ENCODE assay signal across 8 cellular contexts in the genomic region with DNA sequence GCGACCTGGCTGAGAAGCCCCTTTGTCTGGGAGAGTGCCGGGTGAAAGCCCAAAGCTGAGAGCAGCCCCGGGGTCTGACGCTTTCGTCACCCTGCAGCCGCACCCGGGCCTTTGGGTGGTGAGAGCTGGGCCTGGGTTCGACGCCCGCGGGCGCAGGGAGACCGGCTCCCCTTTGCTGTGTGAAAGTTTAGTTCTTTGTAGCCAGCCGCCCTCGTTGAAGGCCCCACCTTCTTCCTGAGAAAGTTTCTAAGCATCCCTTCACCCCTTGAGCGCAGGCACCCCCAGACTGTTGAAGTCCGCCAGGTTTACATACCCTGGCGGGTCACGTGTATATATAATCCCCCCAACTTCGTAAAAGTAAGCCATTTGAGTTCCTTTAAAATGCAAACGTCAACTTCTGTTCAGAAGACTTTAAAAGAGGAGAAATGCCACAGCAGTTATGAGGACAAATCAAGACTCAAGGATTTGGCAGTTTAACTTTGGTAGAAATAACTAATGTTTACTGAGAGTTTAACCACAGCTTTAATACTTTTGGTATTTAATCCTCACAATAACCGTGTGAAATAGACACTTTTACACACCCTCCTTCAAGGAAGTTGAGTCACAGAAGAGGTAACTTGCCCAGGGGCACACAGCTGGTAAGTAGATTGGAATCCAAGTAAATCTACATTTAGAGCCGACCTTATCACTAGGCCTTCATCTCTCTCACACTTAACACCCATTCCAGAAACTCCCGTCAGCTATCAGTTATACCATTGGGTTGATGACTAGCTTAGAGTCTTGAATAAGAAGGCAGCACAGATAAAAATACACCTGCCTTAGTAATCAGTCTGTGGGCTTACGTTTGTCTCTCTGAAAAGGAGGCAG. TPM values are rescaled to one million over a fixed set of nuclear protein-coding genes. Genes with fewer than 3 reads are reported as not detected.
DNase-seq lines count a peak whose midpoint lies in the region; ATAC-seq, FAIRE-seq and TF ChIP-seq lines count a peak whose summit lies in the region.

No MANE protein-coding gene starts in this region.

- H2AFZ ChIP-seq in astrocyte (ENCODE audit: low read depth, low read length), result peak overlapping the region; percentile 84
- no peak overlapping the region for H2AFZ ChIP-seq in Karpas-422 (ENCODE audit: low read length)

- peaks cover 19% of the 10 kb centered on the region for H3K4me1 Mint-ChIP-seq in astrocyte (ENCODE audit: low read depth, unreplicated experiment)

- H3K27me3 ChIP-seq in BLaER1 treated with 17β-estradiol and CSF1 and Interleukin-3, amounts not matched to agents 10 nM and 100 nM, result peaks cover 0 to 7% (median 0%) of the 10 kb centered on the region in 11 experiments; a peak in 4 of 22 replicates
- no peaks in the 10 kb centered on the region for H3K27me3 ChIP-seq in astrocyte (ENCODE audit: insufficient read depth, low read length)
- no peaks in the 10 kb centered on the region for H3K27me3 ChIP-seq in thoracic aorta (replicated peaks; ENCODE audit: insufficient read depth)
- H3K27me3 ChIP-seq in Karpas-422 (ENCODE audit: low read length), result no peaks in the 10 kb centered on the region

- TF ChIP-seq CTCF in astrocyte (IDR thresholded peaks at IDR 0.05; ENCODE audit: insufficient read depth, low read depth, low read length), result no peak
- TF ChIP-seq CTCF in thoracic aorta (IDR thresholded peaks at IDR 0.05), result no peak

- H4K20me1 ChIP-seq in BLaER1 treated with 17β-estradiol and CSF1 and Interleukin-3, amounts not matched to agents 10 nM and 100 nM, result peaks cover 0 to 20% (median 0%) of the 10 kb centered on the region in 11 experiments; a peak in 3 of 22 replicates
- H4K20me1 ChIP-seq in astrocyte (ENCODE audit: insufficient read depth, low read length) (peaks cover 14% of the 10 kb centered on the region), Karpas-422 (ENCODE audit: insufficient read depth, low read depth, low read length) (no peaks in the 10 kb centered on the region)

- DNase-seq in astrocyte (ENCODE audit: low read depth) (peak; percentile 74), left kidney (ENCODE audit: low read depth, low spot score) (peak; percentile 10), thoracic aorta (ENCODE audit: low spot score) (no peak), inferior parietal cortex (ENCODE audit: extremely low spot score) (no peak), Karpas-422 (no peak)

- no peaks in the 10 kb centered on the region for H3K9me3 ChIP-seq in BLaER1 treated with 17β-estradiol and CSF1 and Interleukin-3, amounts not matched to agents 10 nM and 100 nM (replicated peaks in 1 of 11)
- H3K9me3 ChIP-seq in astrocyte (ENCODE audit: insufficient read depth, low read depth, low read length) (no peaks in the 10 kb centered on the region), thoracic aorta (no peaks in the 10 kb centered on the region), Karpas-422 (ENCODE audit: low read length) (no peaks in the 10 kb centered on the region)

- peak; percentile 3 for ATAC-seq in HG03460 (IDR thresholded peaks at IDR 0.05; ENCODE audit: unreplicated experiment)
- ATAC-seq in thoracic aorta (ENCODE audit: insufficient number of reproducible peaks, low FRiP score, low read depth), result no peak
- no peak for ATAC-seq in HG03175 (IDR thresholded peaks at IDR 0.05; ENCODE audit: unreplicated experiment)

- H3K4me3 ChIP-seq in BLaER1 treated with 17β-estradiol and CSF1 and Interleukin-3, amounts not matched to agents 10 nM and 100 nM, result peak overlapping the region; percentile 67 to 85 (median 78)
- H3K4me3 ChIP-seq in astrocyte (ENCODE audit: insufficient read depth, low read depth, low read length) (peak overlapping the region; percentile 73), thoracic aorta (peak overlapping the region; percentile 87), Karpas-422 (ENCODE audit: low read length) (no peak overlapping the region)

- peak overlapping the region; percentile 74 to 94 (median 83) for H3K4me2 ChIP-seq in BLaER1 treated with 17β-estradiol and CSF1 and Interleukin-3, amounts not matched to agents 10 nM and 100 nM
- H3K4me2 ChIP-seq in astrocyte (ENCODE audit: low read length), result peak overlapping the region; percentile 86
- H3K4me2 ChIP-seq in Karpas-422 (ENCODE audit: low read depth, low read length, poor library complexity, severe bottlenecking), result no peak overlapping the region

- peaks cover 4 to 30% (median 21%) of the 10 kb centered on the region in 10 experiments; a peak in 19 of 20 replicates for H3K4me1 ChIP-seq in BLaER1 treated with 17β-estradiol and CSF1 and Interleukin-3, amounts not matched to agents 10 nM and 100 nM
- H3K4me1 ChIP-seq in astrocyte (ENCODE audit: insufficient read depth, low read length), result peaks cover 27% of the 10 kb centered on the region
- peaks cover 0 to 22% of the 10 kb centered on the region in 2 donors for H3K4me1 ChIP-seq in thoracic aorta (ENCODE audit: control insufficient read depth in 1 of 2, low read depth in 2 of 2)
- no peaks in the 10 kb centered on the region for H3K4me1 ChIP-seq in Karpas-422 (ENCODE audit: low read length)

- H3K27ac Mint-ChIP-seq in astrocyte (ENCODE audit: unreplicated experiment), result peak overlapping the region; percentile 84

- peak overlapping the region; percentile 89 for H3K4me3 Mint-ChIP-seq in astrocyte (ENCODE audit: unreplicated experiment)

- peaks cover 4% of the 10 kb centered on the region for H3K36me3 Mint-ChIP-seq in astrocyte (ENCODE audit: low read depth, unreplicated experiment)

- no peak for FAIRE-seq in astrocyte (lab: Jason Lieb, UNC)

- H3K36me3 ChIP-seq in BLaER1 treated with 17β-estradiol and CSF1 and Interleukin-3, amounts not matched to agents 10 nM and 100 nM, result no peaks in the 10 kb centered on the region
- H3K36me3 ChIP-seq in astrocyte (ENCODE audit: insufficient read depth, low read length) (no peaks in the 10 kb centered on the region), thoracic aorta (no peaks in the 10 kb centered on the region), Karpas-422 (ENCODE audit: insufficient read depth, low read length) (no peaks in the 10 kb centered on the region)

- no peaks in the 10 kb centered on the region for H3K27me3 Mint-ChIP-seq in astrocyte (ENCODE audit: low read depth, unreplicated experiment)

- no peaks in the 10 kb centered on the region for H3K9me3 Mint-ChIP-seq in astrocyte (ENCODE audit: unreplicated experiment)

- H3K79me2 ChIP-seq in astrocyte (ENCODE audit: insufficient read depth, low read length), result peaks cover 48% of the 10 kb centered on the region
- H3K79me2 ChIP-seq in Karpas-422 (ENCODE audit: low read length), result no peaks in the 10 kb centered on the region

- H3K9ac ChIP-seq in BLaER1 treated with 17β-estradiol and CSF1 and Interleukin-3, amounts not matched to agents 10 nM and 100 nM, result peak overlapping the region; percentile 84 to 92 (median 88)
- H3K9ac ChIP-seq in astrocyte (ENCODE audit: low read length) (peak overlapping the region; percentile 92), Karpas-422 (ENCODE audit: low read length) (no peak overlapping the region)

- H3K27ac ChIP-seq in BLaER1 treated with 17β-estradiol and CSF1 and Interleukin-3, amounts not matched to agents 10 nM and 100 nM, result peak overlapping the region; percentile 63 to 95 (median 88)
- peak overlapping the region; percentile 91 for H3K27ac ChIP-seq in astrocyte (ENCODE audit: low read depth, low read length)
- peak overlapping the region; percentile 85 to 88 for H3K27ac ChIP-seq in thoracic aorta
- no peak overlapping the region for H3K27ac ChIP-seq in Karpas-422 (ENCODE audit: low read length)

- no peaks in the 10 kb centered on the region for H3K9me2 ChIP-seq in Karpas-422 (replicated peaks; ENCODE audit: insufficient read depth, low read length)

RNA-seq across cellular contexts. Expression of gene MBOAT2, which starts 1.1 kb away (rescaled TPM):
- total RNA-seq in astrocyte (54.6 and 58.0 TPM in 2 replicates), thoracic aorta (10 to 100 TPM; 14.4 to 16.8 TPM)
- not detected in 2 replicates for total RNA-seq in Karpas-422 (2014; rRNA removed; shearing (Covaris generic); ENCODE audit: low replicate concordance)

Comparison
In these comparisons a context has a peak if more than half of its experiments do, and no peak if none do; other contexts are left out.
1. DNase-seq: peak in astrocyte (single experiment) and left kidney (single experiment); none in thoracic aorta (single experiment), inferior parietal cortex (single experiment) and Karpas-422 (single experiment).
2. RNA of gene MBOAT2, which starts 1.1 kb away (total RNA-seq): 54.6 to 58.0 TPM in astrocyte and 14.4 to 16.8 TPM in thoracic aorta; not detected in Karpas-422; every median in the first group is over 10 times any median in the second.